In the genomic region with DNA sequence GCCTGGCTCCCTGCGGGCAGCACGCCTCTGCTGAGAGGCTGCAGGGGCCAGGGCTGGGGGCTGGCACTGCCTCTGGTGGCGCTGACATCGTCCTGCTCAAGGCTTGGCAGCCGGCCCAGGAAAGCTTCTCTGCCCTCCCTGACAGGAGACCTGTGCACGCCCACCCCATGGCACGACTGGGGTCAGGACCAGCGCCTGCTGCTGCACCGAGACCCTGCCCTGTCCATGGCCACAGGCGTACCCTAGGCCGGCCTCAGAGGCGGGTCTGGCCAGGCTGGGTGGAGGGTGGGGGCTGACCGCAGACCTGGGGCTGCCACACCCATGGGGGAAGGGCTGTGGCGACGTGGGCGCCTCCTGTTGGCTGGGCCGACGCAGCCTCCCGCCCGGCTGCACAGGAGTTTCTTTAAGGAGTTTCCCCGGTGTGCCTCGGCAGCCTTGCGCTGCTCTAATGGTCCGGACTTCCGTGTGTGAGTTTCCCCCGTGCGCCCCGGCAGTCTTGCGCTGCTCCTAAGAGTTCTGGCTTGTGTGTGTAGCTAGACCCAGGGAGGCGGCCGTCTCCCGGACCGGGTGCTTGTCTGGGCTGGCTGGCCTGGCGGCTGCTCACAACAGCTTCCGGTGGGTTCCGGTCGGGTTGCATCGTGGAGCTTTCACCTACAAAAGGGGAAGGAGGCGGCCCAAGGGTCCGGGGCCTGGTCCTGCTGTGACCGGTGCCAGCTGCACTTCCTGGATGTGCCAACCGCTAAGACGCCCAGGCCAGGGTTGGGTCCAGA, we compare ENCODE assay signal across 8 cellular contexts. TPM values are rescaled to one million over a fixed set of nuclear protein-coding genes. Genes with fewer than 3 reads are reported as not detected.
DNase-seq lines count a peak whose midpoint lies in the region; ATAC-seq and TF ChIP-seq lines count a peak whose summit lies in the region.

No MANE protein-coding gene starts in this region.

- CTCF ChIA-PET in A673 (lab: Charles Lee), result no interaction called here
- CTCF ChIA-PET in activated naive CD4-positive, alpha-beta T cell treated with anti-CD3 and anti-CD28 coated beads, Interleukin-2, amount 10 ng/mL, durations not matched to agents 7 days and 5 days (lab: Charles Lee), result interaction anchor here (1.3 to 1.9 kb wide), 2 partner anchors 18 to 282 kb away, joined by 3 to 6 read pairs; no protein-coding TSS in a partner anchor

- 2 to 3% methylated on average over 43 of the region's 43 CpGs for WGBS in sigmoid colon, 2 donors

- no peaks in the 10 kb centered on the region for H3K27me3 ChIP-seq in A673 (replicated peaks; ENCODE audit: insufficient read depth, low read depth, low read length, poor library complexity)
- H3K27me3 ChIP-seq in SJSA1 (replicated peaks), result no peaks in the 10 kb centered on the region
- H3K27me3 ChIP-seq in sigmoid colon, result no peaks in the 10 kb centered on the region

- H3K27ac Mint-ChIP-seq in activated naive CD4-positive, alpha-beta T cell treated with anti-CD3 and anti-CD28 coated beads, Interleukin-2, amount 10 ng/mL, durations not matched to agents 7 days and 5 days, result peak overlapping the region; percentile 98

- DNase-seq in A673 (ENCODE audit: low spot score) (peak; percentile 72), SJSA1 (ENCODE audit: low read depth in 1 of 2, low spot score in 2 of 2) (peak; percentile 86 to 88), left cardiac atrium (peak; percentile 88), sigmoid colon (peak; percentile 87), inferior parietal cortex (ENCODE audit: extremely low spot score) (no peak)
- peak; percentile 89 for DNase-seq in activated naive CD4-positive, alpha-beta T cell treated with anti-CD3 and anti-CD28 coated beads, Interleukin-2, amount 10 ng/mL, durations not matched to agents 7 days and 5 days

- H3K27me3 Mint-ChIP-seq in activated naive CD4-positive, alpha-beta T cell treated with anti-CD3 and anti-CD28 coated beads, Interleukin-2, amount 10 ng/mL, durations not matched to agents 7 days and 5 days, result peaks cover 3% of the 10 kb centered on the region

- BruUV-seq in A673 (replicated peaks; lab: Mats Ljungman, UMichigan), result no TSS peak

- intact Hi-C loops in A673 (cut with micrococcal nuclease; ENCODE audit: unreplicated experiment) (no loop called here), left cardiac atrium (cut with DNase I) (no loop called here), sigmoid colon (cut with DNase I) (loop anchor here (10.0 kb wide), 1 partner anchor 336 kb away; a partner anchor contains a TSS)

- TF ChIP-seq CTCF in A673 (conservative IDR thresholded peaks at IDR 0.05; ENCODE audit: low read depth, low read length) (peak; percentile 45), sigmoid colon (IDR thresholded peaks at IDR 0.05) (peak in 1 of 4 experiments; percentile 21)

- peak; percentile 29 for ATAC-seq in GM18858 (IDR thresholded peaks at IDR 0.05; ENCODE audit: unreplicated experiment)
- peak; percentile 38 for ATAC-seq in HG03378 (IDR thresholded peaks at IDR 0.05; ENCODE audit: unreplicated experiment)
- peak; percentile 61 to 73 for ATAC-seq in left cardiac atrium

- H3K27ac ChIP-seq in A673 (ENCODE audit: low read depth, low read length, poor library complexity, severe bottlenecking) (peak overlapping the region; percentile 54), SJSA1 (peak overlapping the region; percentile 61), sigmoid colon (peak overlapping the region; percentile 63 to 82 (median 78))

- peak overlapping the region; percentile 80 for H3K4me3 Mint-ChIP-seq in activated naive CD4-positive, alpha-beta T cell treated with anti-CD3 and anti-CD28 coated beads, Interleukin-2, amount 10 ng/mL, durations not matched to agents 7 days and 5 days

- no peak for TF ChIP-seq EP300 in sigmoid colon (IDR thresholded peaks at IDR 0.05)

- POLR2A ChIA-PET in A673 (lab: Charles Lee; ENCODE audit: low non-redundant PET), result no interaction called here

- H3K36me3 Mint-ChIP-seq in activated naive CD4-positive, alpha-beta T cell treated with anti-CD3 and anti-CD28 coated beads, Interleukin-2, amount 10 ng/mL, durations not matched to agents 7 days and 5 days, result peaks cover 27% of the 10 kb centered on the region

- TF ChIP-seq POLR2A in sigmoid colon (IDR thresholded peaks at IDR 0.05), result peak in 1 of 2 donors; percentile 24

- H3K4me1 Mint-ChIP-seq in activated naive CD4-positive, alpha-beta T cell treated with anti-CD3 and anti-CD28 coated beads, Interleukin-2, amount 10 ng/mL, durations not matched to agents 7 days and 5 days, result peaks cover 55% of the 10 kb centered on the region

- H3K9me3 ChIP-seq in A673 (ENCODE audit: low read depth, low read length, poor library complexity, severe bottlenecking), result no peaks in the 10 kb centered on the region
- no peaks in the 10 kb centered on the region for H3K9me3 ChIP-seq in SJSA1 (replicated peaks)
- no peaks in the 10 kb centered on the region for H3K9me3 ChIP-seq in sigmoid colon

- H3K36me3 ChIP-seq in A673 (ENCODE audit: insufficient read depth, low read length, poor library complexity, severe bottlenecking), result peaks cover 31% of the 10 kb centered on the region
- H3K36me3 ChIP-seq in SJSA1, result peaks cover 55% of the 10 kb centered on the region
- H3K36me3 ChIP-seq in sigmoid colon, result peaks cover 0 to 21% (median 11%) of the 10 kb centered on the region in 4 donors

- no peaks in the 10 kb centered on the region for H3K4me1 ChIP-seq in A673 (ENCODE audit: insufficient read depth, low read length, poor library complexity, severe bottlenecking)
- peaks cover 40% of the 10 kb centered on the region for H3K4me1 ChIP-seq in SJSA1 (replicated peaks)
- H3K4me1 ChIP-seq in sigmoid colon, result peaks cover 0 to 50% (median 40%) of the 10 kb centered on the region in 4 donors

- H3K4me3 ChIP-seq in A673 (ENCODE audit: low read depth, low read length, poor library complexity, severe bottlenecking), result peak overlapping the region; percentile 26
- peak overlapping the region; percentile 42 for H3K4me3 ChIP-seq in SJSA1
- peak overlapping the region; percentile 19 to 47 (median 41) for H3K4me3 ChIP-seq in sigmoid colon

- H3K9me3 Mint-ChIP-seq in activated naive CD4-positive, alpha-beta T cell treated with anti-CD3 and anti-CD28 coated beads, Interleukin-2, amount 10 ng/mL, durations not matched to agents 7 days and 5 days, result no peaks in the 10 kb centered on the region

RNA-seq across cellular contexts. Expression of a gene that starts 4.7 kb away (rescaled TPM):
- total RNA-seq in A673 (2021) (63.9 and 68.2 TPM in 2 replicates), left cardiac atrium (10 to 100 TPM; 19.6 to 26.1 TPM), sigmoid colon (10 to 100 TPM; 14.2 to 21.4 (median 18.2) TPM)
- total RNA-seq in SJSA1 (2014; rRNA removed; shearing (Covaris generic)), result 27.0 and 29.1 TPM in 2 replicates
- 10 to 100 TPM; 24.6 to 88.1 (median 31.7) TPM for polyA plus RNA-seq in sigmoid colon

RNA-seq across cellular contexts. Expression of a gene that starts 10.4 kb away (rescaled TPM):
- total RNA-seq in A673 (2021) (39.2 and 41.3 TPM in 2 replicates), left cardiac atrium (10 to 100 TPM; 11.7 to 15.0 TPM), sigmoid colon (10 to 100 TPM; 17.5 to 30.2 (median 22.3) TPM)
- total RNA-seq in SJSA1 (2014; rRNA removed; shearing (Covaris generic)), result 16.1 and 25.1 TPM in 2 replicates
- 10 to 100 TPM; 10.2 to 26.5 (median 15.7) TPM for polyA plus RNA-seq in sigmoid colon

RNA-seq across cellular contexts. Expression of a gene that starts 19.8 kb away (rescaled TPM):
- total RNA-seq in A673 (2021) (7.6 and 9.1 TPM in 2 replicates), left cardiac atrium (1 to 10 TPM in 1 of 2 donors, under 1 TPM in 1; 0.89 to 1.1 TPM), sigmoid colon (1 to 10 TPM in 1 of 4 donors, under 1 TPM in 2, not detected in 1; 0.27 to 3.0 (median 0.36) TPM)
- 0.13 and 0.58 TPM in 2 replicates for total RNA-seq in SJSA1 (2014; rRNA removed; shearing (Covaris generic))
- polyA plus RNA-seq in sigmoid colon, result under 1 TPM in 2 of 3 donors, not detected in 1; 0.17 to 0.60 TPM

RNA-seq across cellular contexts. Expression of a gene that starts 54.5 kb away (rescaled TPM):
- total RNA-seq in A673 (2021) (31.0 and 33.1 TPM in 2 replicates), left cardiac atrium (10 to 100 TPM; 20.4 to 22.0 TPM), sigmoid colon (10 to 100 TPM; 23.5 to 67.0 (median 28.2) TPM)
- total RNA-seq in SJSA1 (2014; rRNA removed; shearing (Covaris generic)), result 17.4 and 25.0 TPM in 2 replicates
- 10 to 100 TPM in 1 of 3 donors, 1 to 10 TPM in 2; 4.6 to 33.4 (median 4.8) TPM for polyA plus RNA-seq in sigmoid colon
